Comparison of ENCODE assay signal across 6 cellular contexts in genomic region chr6:26459023-26459810, GRCh38. TPM values are rescaled to one million over a fixed set of nuclear protein-coding genes. Genes with fewer than 3 reads are reported as not detected.
DNase-seq lines count a peak whose midpoint lies in the region; ATAC-seq, FAIRE-seq and TF ChIP-seq lines count a peak whose summit lies in the region.

No MANE protein-coding gene starts in this region.

- TF ChIP-seq CTCF in DND-41 (IDR thresholded peaks at IDR 0.05; ENCODE audit: borderline replicate concordance, extremely low read depth, low read length, poor library complexity, severe bottlenecking) (no peak), natural killer cell (IDR thresholded peaks at IDR 0.05) (no peak)

- peak overlapping the region; percentile 86 for H3K9ac ChIP-seq in DND-41 (ENCODE audit: low read depth, low read length)

- H2AFZ ChIP-seq in DND-41 (ENCODE audit: low read depth, low read length) = no peak overlapping the region

- peak overlapping the region; percentile 18 to 73 for H3K27ac Mint-ChIP-seq in activated naive CD4-positive, alpha-beta T cell treated with anti-CD3 and anti-CD28 coated beads, Interleukin-2, amount 50 U/mL, for 72 hours
- peak overlapping the region; percentile 95 to 97 for H3K27ac Mint-ChIP-seq in natural killer cell

- H3K9me3 ChIP-seq in DND-41 (ENCODE audit: insufficient read depth, low read length, severe bottlenecking) = no peaks in the 10 kb centered on the region

- FAIRE-seq in GM19239 (lab: Jason Lieb, UNC) = no peak

- peaks cover 43% of the 10 kb centered on the region for H3K4me1 ChIP-seq in DND-41 (ENCODE audit: insufficient read depth, low read length)

- peak overlapping the region; percentile 80 for H3K4me3 Mint-ChIP-seq in natural killer cell

- no peaks in the 10 kb centered on the region for H3K27me3 Mint-ChIP-seq in natural killer cell (ENCODE audit: low read depth in 2 of 2)

- H4K20me1 ChIP-seq in DND-41 (ENCODE audit: insufficient read depth, low read length) = peaks cover 9% of the 10 kb centered on the region

- H3K36me3 ChIP-seq in DND-41 (ENCODE audit: insufficient read depth, low read length) = peaks cover 53% of the 10 kb centered on the region

- H3K4me2 ChIP-seq in DND-41 (ENCODE audit: insufficient read depth, low read length) = peak overlapping the region; percentile 91

- no peaks in the 10 kb centered on the region for H3K27me3 ChIP-seq in DND-41 (ENCODE audit: insufficient read depth, low read length, poor library complexity)

- H3K9me3 Mint-ChIP-seq in activated naive CD4-positive, alpha-beta T cell treated with anti-CD3 and anti-CD28 coated beads, Interleukin-2, amount 50 U/mL, for 72 hours = no peaks in the 10 kb centered on the region
- H3K9me3 Mint-ChIP-seq in natural killer cell = no peaks in the 10 kb centered on the region

- ATAC-seq in DND-41 (ENCODE audit: insufficient read depth, low read depth) (no peak), natural killer cell (no peak)
- ATAC-seq in activated naive CD4-positive, alpha-beta T cell treated with anti-CD3 and anti-CD28 coated beads, Interleukin-2, amount 50 U/mL, for 72 hours = no peak

- peak overlapping the region; percentile 40; the same call in 1 of the 2 replicates for H3K27ac ChIP-seq in DND-41 (ENCODE audit: low read length)

- H3K4me1 Mint-ChIP-seq in natural killer cell = peaks cover 65 to 71% of the 10 kb centered on the region in 2 donors

- no peak for DNase-seq in DND-41
- DNase-seq in activated naive CD4-positive, alpha-beta T cell treated with anti-CD3 and anti-CD28 coated beads, Interleukin-2, amount 50 U/mL, for 72 hours (ENCODE audit: low spot score in 2 of 2) = no peak
- DNase-seq in natural killer cell = no peak
- no peak for DNase-seq in GM19239 (ENCODE audit: insufficient read length, low spot score)
- no peak for DNase-seq in NK-92 treated with Interleukin-12 subunit alpha and Interleukin-12 subunit beta, amount 100 ng/mL, for 24 hours (lab: John Stamatoyannopoulos, UW)
- DNase-seq in amygdala (lab: John Stamatoyannopoulos, UW) = no peak

- peaks cover 51% of the 10 kb centered on the region for H3K79me2 ChIP-seq in DND-41 (ENCODE audit: insufficient read depth, low read length)

- H3K36me3 Mint-ChIP-seq in activated naive CD4-positive, alpha-beta T cell treated with anti-CD3 and anti-CD28 coated beads, Interleukin-2, amount 50 U/mL, for 72 hours = peaks cover 47 to 53% of the 10 kb centered on the region in 2 donors
- peaks cover 18% of the 10 kb centered on the region for H3K36me3 Mint-ChIP-seq in natural killer cell

- intact Hi-C loops in natural killer cell (cut with micrococcal nuclease) = loop anchor here (5.0 kb wide), 1 partner anchor 77 kb away; the partner anchor contains the start of gene BTN2A2

- H3K4me3 ChIP-seq in DND-41 (ENCODE audit: low read depth in 1 of 2, low read length in 2 of 2) = peak overlapping the region in 1 of 2 experiments; percentile 81; a peak in 2 of 4 replicates

RNA-seq across cellular contexts. Expression of gene BTN2A1, which starts 1.5 kb away (rescaled TPM):
- 10 to 100 TPM; 21.8 to 37.0 TPM for total RNA-seq in activated naive CD4-positive, alpha-beta T cell treated with anti-CD3 and anti-CD28 coated beads, Interleukin-2, amount 50 U/mL, for 72 hours
- 10 to 100 TPM; 33.8 to 51.2 (median 43.3) TPM for total RNA-seq in natural killer cell

RNA-seq across cellular contexts. Expression of gene BTN3A3, which starts 18.9 kb away (rescaled TPM):
- 10 to 100 TPM; 49.7 to 63.8 TPM for total RNA-seq in activated naive CD4-positive, alpha-beta T cell treated with anti-CD3 and anti-CD28 coated beads, Interleukin-2, amount 50 U/mL, for 72 hours
- 100 to 1,000 TPM in 2 of 3 donors, 10 to 100 TPM in 1; 88.1 to 154 (median 142) TPM for total RNA-seq in natural killer cell

RNA-seq across cellular contexts. Expression of gene BTN1A1, which starts 40.9 kb away (rescaled TPM):
- total RNA-seq in activated naive CD4-positive, alpha-beta T cell treated with anti-CD3 and anti-CD28 coated beads, Interleukin-2, amount 50 U/mL, for 72 hours = under 1 TPM in 1 of 2 donors, not detected in 1; 0.16 TPM
- not detected for total RNA-seq in natural killer cell

RNA-seq across cellular contexts. Expression of gene BTN3A1, which starts 57.1 kb away (rescaled TPM):
- 10 to 100 TPM; 47.8 to 79.8 TPM for total RNA-seq in activated naive CD4-positive, alpha-beta T cell treated with anti-CD3 and anti-CD28 coated beads, Interleukin-2, amount 50 U/mL, for 72 hours
- 100 to 1,000 TPM; 285 to 373 (median 348) TPM for total RNA-seq in natural killer cell
